In genomic region chr5:173477320-173478055, GRCh38 we compare ENCODE assay signal across 16 cellular contexts.
DNase-seq lines count a peak whose midpoint lies in the region; TF ChIP-seq lines count a peak whose summit lies in the region.
"Had no signal": no experiment of that assay in that cellular context is flagged by ENCODE, and none has a peak within 500 bp of the region (broad histone marks: within the 10 kb centered on the region; RNA-seq: fewer than 3 reads in every experiment).

No MANE protein-coding gene starts in this region.

- WGBS in transverse colon (ENCODE audit: low coverage in 1 of 2), 2 donors = 54 to 80% methylated on average over 2 to 13 of the region's 13 CpGs

- H3K27ac ChIP-seq in coronary artery (peak overlapping the region; percentile 78 to 93), muscle layer of duodenum (ENCODE audit: low read length) (peak overlapping the region; percentile 33), transverse colon (peak overlapping the region; percentile 38 to 72 (median 61)), A673 (ENCODE audit: low read depth, low read length, poor library complexity, severe bottlenecking) (no peak overlapping the region)

- peaks cover 4 to 8% of the 10 kb centered on the region in 2 donors for H3K4me1 ChIP-seq in muscle layer of duodenum (ENCODE audit: control insufficient read depth in 1 of 2, insufficient read depth in 2 of 2, low read length in 2 of 2)
- peaks cover 6 to 13% (median 10%) of the 10 kb centered on the region in 4 donors for H3K4me1 ChIP-seq in transverse colon
- no peaks in the 10 kb centered on the region for H3K4me1 ChIP-seq in A673 (ENCODE audit: insufficient read depth, low read length, poor library complexity, severe bottlenecking)

- intact Hi-C loops in transverse colon (cut with DNase I; ENCODE audit: low total_unique reads) = no loop called here
- intact Hi-C loops in A673 (cut with micrococcal nuclease; ENCODE audit: unreplicated experiment) = no loop called here

- DNase-seq in MG63 = peak; percentile 90
- peak; percentile 86 for DNase-seq in coronary artery (ENCODE audit: low spot score)
- DNase-seq in transverse colon = no peak
- DNase-seq in DMS79 treated with DMSO at 0.1 percent for 48 hours (lab: John Stamatoyannopoulos, UW) = no peak
- no peak for DNase-seq in A673 (ENCODE audit: low spot score)
- no peak for DNase-seq in NCI-H748 (lab: John Stamatoyannopoulos, UW; ENCODE audit: unreplicated experiment)
- DNase-seq: activated CD4-positive, alpha-beta T cell treated with anti-CD3 and anti-CD28 coated beads for 36 hours; activated T-cell treated with anti-CD3 and anti-CD28 coated beads, Interleukin-2, amount 50 U/mL, for 24 hours; H7; NCI-H1417; NCI-H510A; retina; stimulated activated naive CD8-positive, alpha-beta T cell treated with anti-CD3 and anti-CD28 coated beads, Interleukin-15, Interleukin-2, amounts not matched to agents 100 U/mL and 50 U/mL, for 24 hours; T-cell had no signal

- no peak for TF ChIP-seq EP300 in transverse colon (IDR thresholded peaks at IDR 0.05; ENCODE audit: low read depth)

- no TSS peak for BruUV-seq in A673 (replicated peaks; lab: Mats Ljungman, UMichigan)

- H3K4me3 ChIP-seq in MG63 = no peak overlapping the region
- H3K4me3 ChIP-seq in coronary artery = peak overlapping the region; percentile 2
- no peak overlapping the region for H3K4me3 ChIP-seq in muscle layer of duodenum (ENCODE audit: low read depth in 1 of 2, low read length in 2 of 2)
- no peak overlapping the region for H3K4me3 ChIP-seq in transverse colon
- H3K4me3 ChIP-seq in A673 (ENCODE audit: low read depth, low read length, poor library complexity, severe bottlenecking) = no peak overlapping the region
- H3K4me3 ChIP-seq: K562 had no signal

- H3K9me3 ChIP-seq in MG63 (no peaks in the 10 kb centered on the region), muscle layer of duodenum (ENCODE audit: control insufficient read depth in 1 of 2, low read length in 2 of 2) (no peaks in the 10 kb centered on the region), transverse colon (no peaks in the 10 kb centered on the region), A673 (ENCODE audit: low read depth, low read length, poor library complexity, severe bottlenecking) (no peaks in the 10 kb centered on the region)

- CTCF ChIA-PET in A673 (lab: Charles Lee) = no interaction called here

- H3K36me3 ChIP-seq in MG63 (no peaks in the 10 kb centered on the region), muscle layer of duodenum (ENCODE audit: control insufficient read depth in 1 of 2, insufficient read depth in 2 of 2, low read length in 2 of 2) (no peaks in the 10 kb centered on the region), transverse colon (no peaks in the 10 kb centered on the region), A673 (ENCODE audit: insufficient read depth, low read length, poor library complexity, severe bottlenecking) (no peaks in the 10 kb centered on the region)

- TF ChIP-seq CTCF in coronary artery (IDR thresholded peaks at IDR 0.05) (no peak), transverse colon (IDR thresholded peaks at IDR 0.05) (no peak), A673 (conservative IDR thresholded peaks at IDR 0.05; ENCODE audit: low read depth, low read length) (no peak)

- POLR2A ChIA-PET in A673 (lab: Charles Lee; ENCODE audit: low non-redundant PET) = no interaction called here

- in situ Hi-C loops in transverse colon (cut with MboI; ENCODE audit: low pct_ligation_motif_present in 1 of 4, low pct_unique_long_range_greater_than_20kb in 1 of 4, low sequenced_read_pairs in 3 of 4) = no loop called here

- no peak for TF ChIP-seq POLR2A in transverse colon (IDR thresholded peaks at IDR 0.05)

- H3K27me3 ChIP-seq in MG63 (no peaks in the 10 kb centered on the region), muscle layer of duodenum (ENCODE audit: low read depth, low read length) (no peaks in the 10 kb centered on the region), transverse colon (no peaks in the 10 kb centered on the region), A673 (replicated peaks; ENCODE audit: insufficient read depth, low read depth, low read length, poor library complexity) (peaks cover 14% of the 10 kb centered on the region)

Comparison
In these comparisons a context has a peak if more than half of its experiments do, and no peak if none do; other contexts are left out.
1. DNase-seq: peak in MG63 (single experiment) and coronary artery (single experiment); none in transverse colon (single experiment), DMS79 treated with DMSO at 0.1 percent for 48 hours (single experiment), A673 (single experiment) and NCI-H748 (single experiment).